ENCODE assay signal across 8 cellular contexts in genomic region chr22:41445171-41446056, GRCh38. TPM values are rescaled to one million over a fixed set of nuclear protein-coding genes. Genes with fewer than 3 reads are reported as not detected.
A peak's percentile ranks its signal among the peaks of the same experiment; 100 is the strongest.
DNase-seq lines count a peak whose midpoint lies in the region; ATAC-seq and TF ChIP-seq lines count a peak whose summit lies in the region.

No MANE protein-coding gene starts in this region.

- peak overlapping the region; percentile 94 for H3K27ac ChIP-seq in epithelial cell of prostate

- H3K36me3 Mint-ChIP-seq in activated CD4-positive, alpha-beta memory T cell treated with anti-CD3 and anti-CD28 coated beads for 36 hours: peaks cover 24% of the 10 kb centered on the region
- peaks cover 21% of the 10 kb centered on the region for H3K36me3 Mint-ChIP-seq in nephron (ENCODE audit: low read depth)

- peaks cover 30% of the 10 kb centered on the region for H3K4me1 Mint-ChIP-seq in activated CD4-positive, alpha-beta memory T cell treated with anti-CD3 and anti-CD28 coated beads for 36 hours (ENCODE audit: low read depth)
- peaks cover 26% of the 10 kb centered on the region for H3K4me1 Mint-ChIP-seq in nephron

- H3K27ac Mint-ChIP-seq in activated CD4-positive, alpha-beta memory T cell treated with anti-CD3 and anti-CD28 coated beads for 36 hours: peak overlapping the region; percentile 98
- H3K27ac Mint-ChIP-seq in nephron: peak overlapping the region; percentile 85 to 100 (median 99)

- CTCF ChIA-PET in activated CD4-positive, alpha-beta memory T cell treated with anti-CD3 and anti-CD28 coated beads for 36 hours (lab: Charles Lee): interaction anchor here (1.2 to 2.4 kb wide), 5 partner anchors 8 to 42 kb away, joined by 3 to 18 read pairs (median 4); partner anchors contain the start of genes ACO2 and PHF5A

- H3K4me3 Mint-ChIP-seq in activated CD4-positive, alpha-beta memory T cell treated with anti-CD3 and anti-CD28 coated beads for 36 hours: peak overlapping the region; percentile 94
- H3K4me3 Mint-ChIP-seq in nephron: peak overlapping the region; percentile 99 to 100 (median 99)

- no peaks in the 10 kb centered on the region for H3K27me3 Mint-ChIP-seq in activated CD4-positive, alpha-beta memory T cell treated with anti-CD3 and anti-CD28 coated beads for 36 hours
- H3K27me3 Mint-ChIP-seq in nephron (ENCODE audit: low read depth): no peaks in the 10 kb centered on the region

- POLR2A ChIA-PET in activated CD4-positive, alpha-beta memory T cell treated with anti-CD3 and anti-CD28 coated beads for 36 hours (lab: Charles Lee): interaction anchor here (0.5 to 3.0 kb wide), 13 partner anchors 8 to 1540 kb away, joined by 3 to 57 read pairs (median 6); partner anchors contain the start of genes ACO2, PHF5A, RANGAP1 and TEF

- DNase-seq in EL (peak; percentile 21), M059J (ENCODE audit: low read depth) (peak; percentile 11), epithelial cell of prostate (ENCODE audit: low read depth, low spot score) (no peak), hepatic stellate cell (ENCODE audit: low spot score) (no peak), AG08396 (ENCODE audit: low spot score) (no peak)
- DNase-seq in activated CD4-positive, alpha-beta memory T cell treated with anti-CD3 and anti-CD28 coated beads for 36 hours: peak; percentile 45

- TF ChIP-seq CTCF in nephron (IDR thresholded peaks at IDR 0.05; ENCODE audit: unreplicated experiment in 3 of 3): no peak

- no peak for ATAC-seq in GM19035 (IDR thresholded peaks at IDR 0.05; ENCODE audit: unreplicated experiment)

- H3K9me3 Mint-ChIP-seq in activated CD4-positive, alpha-beta memory T cell treated with anti-CD3 and anti-CD28 coated beads for 36 hours: no peaks in the 10 kb centered on the region
- H3K9me3 Mint-ChIP-seq in nephron: no peaks in the 10 kb centered on the region

- intact Hi-C loops in activated CD4-positive, alpha-beta memory T cell treated with anti-CD3 and anti-CD28 coated beads for 36 hours (cut with micrococcal nuclease): loop anchor here (1.0 to 10.0 kb wide), 4 partner anchors 41 to 588 kb away; partner anchors contain the start of genes EP300, RBX1, ST13 and XPNPEP3

RNA-seq across cellular contexts. Expression of gene TOB2, which starts 1.2 kb away (rescaled TPM):
- 10.1 and 19.0 TPM in 2 replicates for total RNA-seq in M059J (2014; rRNA removed; shearing (Covaris generic))
- 10 to 100 TPM; 34.2 TPM for total RNA-seq in activated CD4-positive, alpha-beta memory T cell treated with anti-CD3 and anti-CD28 coated beads for 36 hours

RNA-seq across cellular contexts. Expression of gene PHF5A, which starts 23.1 kb away (rescaled TPM):
- 42.8 and 69.0 TPM in 2 replicates for total RNA-seq in M059J (2014; rRNA removed; shearing (Covaris generic))
- 10 to 100 TPM; 55.4 to 60.0 TPM for total RNA-seq in activated CD4-positive, alpha-beta memory T cell treated with anti-CD3 and anti-CD28 coated beads for 36 hours

RNA-seq across cellular contexts. Expression of gene ACO2, which starts 23.5 kb away (rescaled TPM):
- total RNA-seq in M059J (2014; rRNA removed; shearing (Covaris generic)): 28.1 and 43.7 TPM in 2 replicates
- 100 to 1,000 TPM; 103 to 105 TPM for total RNA-seq in activated CD4-positive, alpha-beta memory T cell treated with anti-CD3 and anti-CD28 coated beads for 36 hours

Comparison
In these comparisons a context has a peak if more than half of its experiments do, and no peak if none do; other contexts are left out.
1. DNase-seq: peak in EL (single experiment), M059J (single experiment) and activated CD4-positive, alpha-beta memory T cell treated with anti-CD3 and anti-CD28 coated beads for 36 hours (single experiment); none in epithelial cell of prostate (single experiment), hepatic stellate cell (single experiment) and AG08396 (single experiment).